33 cellular contexts compared by ENCODE assay signal in genomic region chr20:63303095-63303666, GRCh38. TPM values are rescaled to one million over a fixed set of nuclear protein-coding genes. Genes with fewer than 3 reads are reported as not detected.
"Had no signal": no experiment of that assay in that cellular context is flagged by ENCODE, and none has a peak within 500 bp of the region (broad histone marks: within the 10 kb centered on the region; RNA-seq: fewer than 3 reads in every experiment).

No MANE protein-coding gene starts in this region.

- FAIRE-seq: astrocyte, TTC549 had no signal

- DNase-seq: activated B cell treated with CpG ODN at 0.5 μM for 24 hours; activated CD4-positive, alpha-beta memory T cell treated with anti-CD3 and anti-CD28 coated beads for 36 hours; activated CD4-positive, alpha-beta T cell treated with anti-CD3 and anti-CD28 coated beads for 4 hours; activated CD4-positive, alpha-beta T cell treated with anti-CD3 and anti-CD28 coated beads, Interleukin-2, amount 10 ng/mL, durations not matched to agents 24 days and 14 days; activated CD4-positive, alpha-beta T cell treated with anti-CD3 and anti-CD28 coated beads, Interleukin-2, amount 50 U/mL, for 1 hour; activated CD4-positive, alpha-beta T cell treated with anti-CD3 and anti-CD28 coated beads, Interleukin-2, amount 50 U/mL, for 4 hours; activated CD4-positive, CD25-positive, alpha-beta regulatory T cell treated with anti-CD3 and anti-CD28 coated beads, Interleukin-2, amount 50 U/mL, for 72 hours; activated CD8-positive, alpha-beta memory T cell treated with anti-CD3 and anti-CD28 coated beads, Interleukin-2, amount 50 U/mL, for 4 hours; activated CD8-positive, alpha-beta T cell treated with anti-CD3 and anti-CD28 coated beads for 36 hours; activated effector memory CD4-positive, alpha-beta T cell treated with anti-CD3 and anti-CD28 coated beads, Interleukin-2, amount 50 U/mL, for 16 hours; activated gamma-delta T cell treated with Interleukin-2 at 50 U/mL for 16 hours; activated naive CD4-positive, alpha-beta T cell; activated naive CD4-positive, alpha-beta T cell treated with anti-CD3 and anti-CD28 coated beads for 36 hours; activated naive CD4-positive, alpha-beta T cell treated with anti-CD3 and anti-CD28 coated beads, Interleukin-2, amount 50 U/mL, for 16 hours; activated naive CD8-positive, alpha-beta T cell treated with anti-CD3 and anti-CD28 coated beads for 36 hours; activated T-cell treated with anti-CD3 and anti-CD28 coated beads for 4 hours; activated T-cell treated with anti-CD3 and anti-CD28 coated beads, Interleukin-2, amount 50 U/mL, for 1 hour; activated T-cell treated with anti-CD3 and anti-CD28 coated beads, Interleukin-2, amount 50 U/mL, for 4 hours; activated T-cell treated with anti-CD3 and anti-CD28 coated beads, Interleukin-2, amount 50 U/mL, for 72 hours; adrenal gland; amniotic stem cell; aorta; body of pancreas; brain microvascular endothelial cell; central memory CD4-positive, alpha-beta T cell; T-helper 2 cell; T-helper 9 cell had no signal

- H3K36me3 ChIP-seq: adrenal gland, brain microvascular endothelial cell, breast epithelium had no signal

- H3K4me3 ChIP-seq: adrenal gland, body of pancreas, breast epithelium had no signal

- ATAC-seq: activated CD8-positive, alpha-beta T cell treated with anti-CD3 and anti-CD28 coated beads for 36 hours; activated naive CD4-positive, alpha-beta T cell treated with anti-CD3 and anti-CD28 coated beads, Interleukin-2, amount 50 U/mL, for 72 hours; activated T-cell treated with anti-CD3 and anti-CD28 coated beads, Interleukin-2, amount 50 U/mL, for 4 hours; activated T-cell treated with anti-CD3 and anti-CD28 coated beads, Interleukin-2, amount 50 U/mL, for 72 hours; activated T-helper 17 cell treated with anti-CD3 and anti-CD28 coated beads, Interleukin-2, amount 50 U/mL, for 72 hours; body of pancreas had no signal

- H3K27me3 ChIP-seq: brain microvascular endothelial cell had no signal

- H3K27ac ChIP-seq: adrenal gland, body of pancreas, brain microvascular endothelial cell, breast epithelium, VCaP had no signal

- H3K4me1 ChIP-seq: adrenal gland, body of pancreas, breast epithelium had no signal

- H3K9me3 ChIP-seq: adrenal gland, body of pancreas had no signal

RNA-seq across cellular contexts. Expression of gene NKAIN4, which starts 48.9 kb away (rescaled TPM):
- polyA plus RNA-seq: aorta had no signal

RNA-seq across cellular contexts. Expression of gene CHRNA4, which starts 58.0 kb away (rescaled TPM):
- polyA plus RNA-seq: aorta had no signal
